24 cellular contexts compared by ENCODE assay signal in the genomic region with DNA sequence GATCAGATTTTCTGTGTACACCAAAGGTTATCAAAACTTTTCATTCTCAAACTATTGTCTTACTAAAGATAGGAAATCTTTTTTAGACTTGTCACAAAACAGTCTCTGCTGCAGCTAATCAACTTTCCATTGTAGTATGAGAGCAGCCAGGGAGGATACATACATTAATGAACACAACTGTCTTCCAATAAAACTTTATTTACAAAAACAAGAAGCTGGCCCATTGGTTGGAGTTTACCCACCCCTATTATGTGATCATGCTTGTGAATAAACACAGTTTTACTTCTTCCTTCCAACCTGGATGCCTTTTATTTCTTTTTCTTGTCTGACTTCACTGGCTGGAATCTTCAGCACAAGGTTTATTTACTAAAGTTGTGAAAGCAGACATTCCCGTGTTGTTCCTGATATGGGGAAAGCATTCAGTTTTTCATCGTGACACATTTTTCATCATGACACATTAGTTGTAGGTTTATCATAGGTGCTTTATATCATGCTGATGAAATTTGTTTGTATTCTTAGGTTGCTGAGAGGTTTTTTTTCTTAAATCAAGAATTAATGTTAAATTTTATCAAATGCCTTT.
"Had no signal": no experiment of that assay in that cellular context is flagged by ENCODE, and none has a peak within 500 bp of the region (broad histone marks: within the 10 kb centered on the region; RNA-seq: fewer than 3 reads in every experiment).

No MANE protein-coding gene starts in this region.

- H3K27me3 ChIP-seq: colonic mucosa, esophagus muscularis mucosa had no signal

- H3K9me3 ChIP-seq: colonic mucosa, esophagus muscularis mucosa, gastroesophageal sphincter, heart right ventricle, left lung had no signal

- FAIRE-seq: endometrium, frontal cortex, islet of Langerhans, keratinocyte had no signal

- H3K27ac ChIP-seq: colonic mucosa, esophagus muscularis mucosa, foreskin keratinocyte, gastroesophageal sphincter, heart right ventricle, left lung had no signal

- H3K36me3 ChIP-seq: colonic mucosa, esophagus muscularis mucosa, gastroesophageal sphincter, heart right ventricle, left lung had no signal

- ATAC-seq: foreskin keratinocyte; gastroesophageal sphincter; heart right ventricle; left cardiac atrium; left lung; left ventricle myocardium superior; naive thymus-derived CD4-positive, alpha-beta T cell had no signal

- H3K4me1 ChIP-seq: colonic mucosa, foreskin keratinocyte, gastroesophageal sphincter, left lung had no signal

- H3K4me3 ChIP-seq: colonic mucosa, esophagus muscularis mucosa, gastroesophageal sphincter, heart right ventricle, left lung, lung had no signal

- DNase-seq: colonic mucosa; cortex of kidney; effector CD4-positive, alpha-beta T cell; effector memory CD4-positive, alpha-beta T cell; endodermal cell; foreskin keratinocyte; glutamatergic neuron; head of caudate nucleus; heart right ventricle; hippocampal formation; left cardiac atrium; left lung; left ventricle myocardium superior; mammary epithelial cell; mesendoderm; midbrain; naive thymus-derived CD4-positive, alpha-beta T cell had no signal
